In genomic region chr12:113422929-113423669, GRCh38 we compare ENCODE assay signal across 8 cellular contexts.
A peak's percentile ranks its signal among the peaks of the same experiment; 100 is the strongest.
DNase-seq lines count a peak whose midpoint lies in the region; ATAC-seq and TF ChIP-seq lines count a peak whose summit lies in the region.

No MANE protein-coding gene starts in this region.

- H3K4me1 Mint-ChIP-seq in stimulated activated naive CD8-positive, alpha-beta T cell treated with anti-CD3 and anti-CD28 coated beads, Interleukin-15, amount 100 ng/mL, for 72 hours = peaks cover 17% of the 10 kb centered on the region

- no peak for ATAC-seq in DND-41 (ENCODE audit: insufficient read depth, low read depth)
- no peak for ATAC-seq in stimulated activated naive CD8-positive, alpha-beta T cell treated with anti-CD3 and anti-CD28 coated beads, Interleukin-15, amount 100 ng/mL, for 72 hours

- no peaks in the 10 kb centered on the region for H3K36me3 ChIP-seq in DND-41 (ENCODE audit: insufficient read depth, low read length)

- CTCF ChIA-PET in RWPE1 (lab: Yijun Ruan, JAX) = no interaction called here

- H3K27me3 Mint-ChIP-seq in stimulated activated naive CD8-positive, alpha-beta T cell treated with anti-CD3 and anti-CD28 coated beads, Interleukin-15, amount 100 ng/mL, for 72 hours = peaks cover 18% of the 10 kb centered on the region

- TF ChIP-seq CTCF in DND-41 (IDR thresholded peaks at IDR 0.05; ENCODE audit: borderline replicate concordance, extremely low read depth, low read length, poor library complexity, severe bottlenecking) = no peak
- no peak for TF ChIP-seq CTCF in RWPE1 (conservative IDR thresholded peaks at IDR 0.05; ENCODE audit: low read depth)
- TF ChIP-seq CTCF in fibroblast of pulmonary artery (IDR thresholded peaks at IDR 0.05; ENCODE audit: low read length, missing control alignments) = no peak

- no peaks in the 10 kb centered on the region for H4K20me1 ChIP-seq in DND-41 (ENCODE audit: insufficient read depth, low read length)

- no peak overlapping the region for H2AFZ ChIP-seq in DND-41 (ENCODE audit: low read depth, low read length)

- DNase-seq in DND-41 (no peak), RWPE1 (ENCODE audit: low spot score) (no peak), fibroblast of pulmonary artery (ENCODE audit: low read depth) (no peak), skeletal muscle cell (ENCODE audit: low read depth) (no peak), T-helper 9 cell (no peak), cerebellar cortex (ENCODE audit: low spot score) (no peak), dedifferentiated amniotic fluid mesenchymal stem cell (ENCODE audit: extremely low spot score) (no peak)
- no peak for DNase-seq in stimulated activated naive CD8-positive, alpha-beta T cell treated with anti-CD3 and anti-CD28 coated beads, Interleukin-15, amount 100 ng/mL, for 72 hours

- no peaks in the 10 kb centered on the region for H3K27me3 ChIP-seq in DND-41 (ENCODE audit: insufficient read depth, low read length, poor library complexity)

- no peaks in the 10 kb centered on the region for H3K9me3 Mint-ChIP-seq in stimulated activated naive CD8-positive, alpha-beta T cell treated with anti-CD3 and anti-CD28 coated beads, Interleukin-15, amount 100 ng/mL, for 72 hours

- 0 out of 2 replicates have a peak, but pooled peaks cover 3% of the 10 kb centered on the region for H3K4me1 ChIP-seq in DND-41 (ENCODE audit: insufficient read depth, low read length)

- no peaks in the 10 kb centered on the region for H3K79me2 ChIP-seq in DND-41 (ENCODE audit: insufficient read depth, low read length)

- no peak overlapping the region for H3K27ac Mint-ChIP-seq in stimulated activated naive CD8-positive, alpha-beta T cell treated with anti-CD3 and anti-CD28 coated beads, Interleukin-15, amount 100 ng/mL, for 72 hours

- H3K9me3 ChIP-seq in DND-41 (ENCODE audit: insufficient read depth, low read length, severe bottlenecking) = no peaks in the 10 kb centered on the region

- POLR2A ChIA-PET in RWPE1 (lab: Yijun Ruan, JAX; ENCODE audit: low non-redundant PET) = interaction anchor here (0.7 kb wide), 1 partner anchor 18 kb away, joined by 8 read pairs; no protein-coding TSS in a partner anchor

- H3K4me3 ChIP-seq in DND-41 (ENCODE audit: low read depth in 1 of 2, low read length in 2 of 2) (peak overlapping the region in 1 of 2 experiments; percentile 45; a peak in 1 of 4 replicates), fibroblast of pulmonary artery (replicated peaks; ENCODE audit: low read depth, low read length) (peak overlapping the region; percentile 79), skeletal muscle cell (ENCODE audit: low read depth, low read length) (peak overlapping the region; percentile 71)

- peak overlapping the region in 1 of 2 donors; percentile 97 for H3K4me3 Mint-ChIP-seq in stimulated activated naive CD8-positive, alpha-beta T cell treated with anti-CD3 and anti-CD28 coated beads, Interleukin-15, amount 100 ng/mL, for 72 hours

- H3K4me2 ChIP-seq in DND-41 (ENCODE audit: insufficient read depth, low read length) = peak overlapping the region; percentile 24; the same call in 1 of the 2 replicates

- H3K27ac ChIP-seq in DND-41 (ENCODE audit: low read length) (no peak overlapping the region), RWPE1 (peak overlapping the region; percentile 83)

- H3K9ac ChIP-seq in DND-41 (ENCODE audit: low read depth, low read length) = no peak overlapping the region
